In the genomic region with DNA sequence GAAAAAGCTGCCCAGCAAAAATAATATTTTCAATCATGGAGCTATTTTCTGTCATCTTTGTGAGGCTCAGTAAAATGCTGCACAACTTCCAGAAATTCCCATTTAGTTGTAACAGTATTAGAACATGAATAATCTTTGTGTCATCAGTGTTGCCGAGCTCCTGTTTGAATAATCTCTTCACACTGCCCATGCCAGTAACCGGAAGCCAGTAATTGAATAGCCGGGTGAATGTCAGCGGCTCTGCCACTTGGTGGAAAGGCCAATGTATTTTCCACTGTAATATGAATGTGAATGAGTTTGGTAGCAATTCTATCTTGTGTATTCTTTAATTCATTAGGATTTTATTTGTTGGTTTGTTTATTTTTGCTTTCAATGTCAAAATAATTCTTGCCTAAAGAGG, we compare ENCODE assay signal across 20 cellular contexts.
"Had no signal": no experiment of that assay in that cellular context is flagged by ENCODE, and none has a peak within 500 bp of the region (broad histone marks: within the 10 kb centered on the region; RNA-seq: fewer than 3 reads in every experiment).

No MANE protein-coding gene starts in this region.

- H2AFZ ChIP-seq: neural progenitor cell had no signal

- H3K9ac ChIP-seq: neural progenitor cell had no signal

- ATAC-seq: activated T-cell treated with anti-CD3 and anti-CD28 coated beads, Interleukin-2, amount 50 U/mL, for 4 hours; left lobe of liver; lower lobe of right lung; naive thymus-derived CD8-positive, alpha-beta T cell; WTC11 had no signal

- H3K4me1 ChIP-seq: lower lobe of right lung, neural progenitor cell, prostate gland, thyroid gland, upper lobe of right lung had no signal

- DNase-seq: activated CD4-positive, alpha-beta T cell treated with anti-CD3 and anti-CD28 coated beads for 4 hours; activated CD4-positive, alpha-beta T cell treated with anti-CD3 and anti-CD28 coated beads, Interleukin-2, amount 50 U/mL, for 48 hours; activated CD8-positive, alpha-beta memory T cell treated with anti-CD3 and anti-CD28 coated beads, Interleukin-2, amount 50 U/mL, for 48 hours; activated naive CD4-positive, alpha-beta T cell treated with anti-CD3 and anti-CD28 coated beads for 36 hours; activated naive CD8-positive, alpha-beta T cell treated with anti-CD3 and anti-CD28 coated beads, Interleukin-2, amount 10 ng/mL, durations not matched to agents 7 days and 5 days; activated T-cell treated with anti-CD3 and anti-CD28 coated beads, Interleukin-2, amount 50 U/mL, for 4 hours; amniotic stem cell; lower lobe of right lung; naive thymus-derived CD8-positive, alpha-beta T cell; stimulated activated CD4-positive, alpha-beta T cell treated with anti-CD3 and anti-CD28 coated beads, Interleukin-4, amount 100 ng/mL, for 24 hours; stimulated activated naive CD4-positive, alpha-beta T cell treated with Interleukin-2 at 50 U/mL for 16 hours; T-helper 1 cell; thyroid gland; upper lobe of right lung had no signal

- H3K36me3 ChIP-seq: neural progenitor cell, prostate gland had no signal

- H3K4me2 ChIP-seq: neural progenitor cell had no signal

- H3K27ac ChIP-seq: coronary artery, epithelial cell of prostate, lower lobe of right lung, neural progenitor cell, prostate gland, thyroid gland, upper lobe of right lung had no signal

- H3K27me3 ChIP-seq: neural progenitor cell, thyroid gland, upper lobe of right lung had no signal

- H3K9me3 ChIP-seq: lower lobe of right lung, prostate gland, thyroid gland, upper lobe of right lung had no signal

- H3K4me3 ChIP-seq: coronary artery, lower lobe of right lung, neural progenitor cell, prostate gland, thyroid gland, upper lobe of right lung had no signal
